Comparison of ENCODE assay signal across 13 cellular contexts in genomic region chr14:22518073-22518472, GRCh38.
DNase-seq lines count a peak whose midpoint lies in the region; ATAC-seq, FAIRE-seq and TF ChIP-seq lines count a peak whose summit lies in the region.
"Had no signal": no experiment of that assay in that cellular context is flagged by ENCODE, and none has a peak within 500 bp of the region (broad histone marks: within the 10 kb centered on the region; RNA-seq: fewer than 3 reads in every experiment).

No MANE protein-coding gene starts in this region.

- no peak overlapping the region for H2AFZ ChIP-seq in GM23338

- H3K4me2 ChIP-seq in GM23338 = no peak overlapping the region; the same call in 1 of the 2 replicates

- peak in 1 of 3 donors; percentile 31 for DNase-seq in CD4-positive, CD25-positive, alpha-beta regulatory T cell
- DNase-seq in GM23338 (ENCODE audit: low spot score) (no peak), NCI-H2029 treated with DMSO at 0.1 percent for 48 hours (lab: John Stamatoyannopoulos, UW) (no peak), RCC 7860 (ENCODE audit: low spot score) (no peak), activated gamma-delta T cell treated with Interleukin-2 at 50 U/mL for 16 hours (no peak), HTR-8/SVneo (ENCODE audit: insufficient read length, low spot score) (no peak)
- no peak for DNase-seq in activated naive CD8-positive, alpha-beta T cell treated with anti-CD3 and anti-CD28 coated beads, Interleukin-2, amount 50 U/mL, for 24 hours
- no peak for DNase-seq in naive thymus-derived CD8-positive, alpha-beta T cell
- DNase-seq: NCI-H146, NCI-H748 treated with DMSO at 0.1 percent for 48 hours, SHP77 treated with DMSO at 0.1 percent for 48 hours, substantia nigra had no signal

- no peaks in the 10 kb centered on the region for H3K79me2 ChIP-seq in GM23338 (replicated peaks; ENCODE audit: insufficient read depth)

- TF ChIP-seq CTCF in GM23338 (conservative IDR thresholded peaks at IDR 0.05; ENCODE audit: low read depth in 2 of 2) = no peak

- H3K27ac Mint-ChIP-seq in CD4-positive, CD25-positive, alpha-beta regulatory T cell = peak overlapping the region; percentile 95 to 100 (median 99)
- H3K27ac Mint-ChIP-seq in GM23338 = no peak overlapping the region
- peak overlapping the region; percentile 99 for H3K27ac Mint-ChIP-seq in activated naive CD8-positive, alpha-beta T cell treated with anti-CD3 and anti-CD28 coated beads, Interleukin-2, amount 50 U/mL, for 24 hours
- H3K27ac Mint-ChIP-seq in naive thymus-derived CD8-positive, alpha-beta T cell = peak overlapping the region; percentile 94 to 99 (median 98)

- H3K4me3 ChIP-seq in CD4-positive, CD25-positive, alpha-beta regulatory T cell (ENCODE audit: low read depth, low read length) = peak overlapping the region; percentile 83
- H3K4me3 ChIP-seq in GM23338 = no peak overlapping the region

- peaks cover 4% of the 10 kb centered on the region for H3K27me3 Mint-ChIP-seq in CD4-positive, CD25-positive, alpha-beta regulatory T cell
- peaks cover 4% of the 10 kb centered on the region for H3K27me3 Mint-ChIP-seq in GM23338 (ENCODE audit: insufficient read depth, low read depth, poor library complexity)
- H3K27me3 Mint-ChIP-seq in activated naive CD8-positive, alpha-beta T cell treated with anti-CD3 and anti-CD28 coated beads, Interleukin-2, amount 50 U/mL, for 24 hours = no peaks in the 10 kb centered on the region
- H3K27me3 Mint-ChIP-seq in naive thymus-derived CD8-positive, alpha-beta T cell = no peaks in the 10 kb centered on the region

- no peak for ATAC-seq in CD4-positive, CD25-positive, alpha-beta regulatory T cell (ENCODE audit: low read depth in 2 of 2)
- ATAC-seq in GM23338 = peak; percentile 72
- no peak for ATAC-seq in activated naive CD8-positive, alpha-beta T cell treated with anti-CD3 and anti-CD28 coated beads, Interleukin-2, amount 50 U/mL, for 24 hours
- ATAC-seq in naive thymus-derived CD8-positive, alpha-beta T cell = peak; percentile 36 to 52

- peak overlapping the region; percentile 99 for H3K27ac ChIP-seq in CD4-positive, CD25-positive, alpha-beta regulatory T cell (ENCODE audit: insufficient read depth, low read length, poor library complexity, severe bottlenecking)
- no peak overlapping the region for H3K27ac ChIP-seq in GM23338 (ENCODE audit: low read depth)
- H3K27ac ChIP-seq: VCaP had no signal

- H3F3A ChIP-seq in GM23338 (replicated peaks; ENCODE audit: low read depth) = no peaks in the 10 kb centered on the region

- POLR2A ChIA-PET in naive thymus-derived CD8-positive, alpha-beta T cell (lab: Charles Lee) = interaction anchor here (0.5 to 34.2 kb wide), 7 partner anchors 11 to 52 kb away, joined by 3 to 760 read pairs (median 25); no protein-coding TSS in a partner anchor

- peak overlapping the region; percentile 88 to 93 (median 90) for H3K4me3 Mint-ChIP-seq in CD4-positive, CD25-positive, alpha-beta regulatory T cell
- no peak overlapping the region for H3K4me3 Mint-ChIP-seq in GM23338
- H3K4me3 Mint-ChIP-seq in activated naive CD8-positive, alpha-beta T cell treated with anti-CD3 and anti-CD28 coated beads, Interleukin-2, amount 50 U/mL, for 24 hours = peak overlapping the region; percentile 86
- peak overlapping the region; percentile 80 to 94 (median 90) for H3K4me3 Mint-ChIP-seq in naive thymus-derived CD8-positive, alpha-beta T cell

- H3K9me3 Mint-ChIP-seq in CD4-positive, CD25-positive, alpha-beta regulatory T cell = no peaks in the 10 kb centered on the region
- H3K9me3 Mint-ChIP-seq in GM23338 = no peaks in the 10 kb centered on the region
- H3K9me3 Mint-ChIP-seq in activated naive CD8-positive, alpha-beta T cell treated with anti-CD3 and anti-CD28 coated beads, Interleukin-2, amount 50 U/mL, for 24 hours = no peaks in the 10 kb centered on the region
- no peaks in the 10 kb centered on the region for H3K9me3 Mint-ChIP-seq in naive thymus-derived CD8-positive, alpha-beta T cell

- H3K9me2 ChIP-seq in GM23338 (ENCODE audit: insufficient read depth) = peaks cover 5% of the 10 kb centered on the region; the same call in 1 of the 2 replicates

- H3K4me1 Mint-ChIP-seq in CD4-positive, CD25-positive, alpha-beta regulatory T cell = peaks cover 28 to 92% (median 62%) of the 10 kb centered on the region in 4 donors
- peaks cover 20% of the 10 kb centered on the region for H3K4me1 Mint-ChIP-seq in GM23338
- H3K4me1 Mint-ChIP-seq in activated naive CD8-positive, alpha-beta T cell treated with anti-CD3 and anti-CD28 coated beads, Interleukin-2, amount 50 U/mL, for 24 hours = peaks cover 92% of the 10 kb centered on the region
- peaks cover 39 to 96% (median 84%) of the 10 kb centered on the region in 4 donors for H3K4me1 Mint-ChIP-seq in naive thymus-derived CD8-positive, alpha-beta T cell

- no peaks in the 10 kb centered on the region for H4K20me1 ChIP-seq in GM23338 (replicated peaks; ENCODE audit: insufficient read depth)

- peaks cover 74% of the 10 kb centered on the region for H3K36me3 ChIP-seq in CD4-positive, CD25-positive, alpha-beta regulatory T cell (ENCODE audit: control insufficient read depth, insufficient read depth, low read length)
- H3K36me3 ChIP-seq in GM23338 (ENCODE audit: insufficient read depth) = no peaks in the 10 kb centered on the region

- peaks cover 96% of the 10 kb centered on the region for H3K4me1 ChIP-seq in CD4-positive, CD25-positive, alpha-beta regulatory T cell (ENCODE audit: control insufficient read depth, insufficient read depth, low read length, poor library complexity, severe bottlenecking)
- H3K4me1 ChIP-seq in GM23338 (ENCODE audit: insufficient read depth) = no peaks in the 10 kb centered on the region

- peaks cover 80% of the 10 kb centered on the region for H3K36me3 Mint-ChIP-seq in CD4-positive, CD25-positive, alpha-beta regulatory T cell
- H3K36me3 Mint-ChIP-seq in GM23338 (ENCODE audit: low read depth) = no peaks in the 10 kb centered on the region
- peaks cover 89% of the 10 kb centered on the region for H3K36me3 Mint-ChIP-seq in activated naive CD8-positive, alpha-beta T cell treated with anti-CD3 and anti-CD28 coated beads, Interleukin-2, amount 50 U/mL, for 24 hours (ENCODE audit: low read depth)
- H3K36me3 Mint-ChIP-seq in naive thymus-derived CD8-positive, alpha-beta T cell = peaks cover 11 to 87% (median 60%) of the 10 kb centered on the region in 3 donors

- H3K27me3 ChIP-seq in CD4-positive, CD25-positive, alpha-beta regulatory T cell (ENCODE audit: control insufficient read depth, insufficient read depth, low read length) = no peaks in the 10 kb centered on the region
- H3K27me3 ChIP-seq in GM23338 (ENCODE audit: insufficient read depth) = no peaks in the 10 kb centered on the region

- H3K9me3 ChIP-seq in CD4-positive, CD25-positive, alpha-beta regulatory T cell (ENCODE audit: control insufficient read depth in 2 of 2, low read length in 2 of 2) = no peaks in the 10 kb centered on the region

- no peak for FAIRE-seq in RCC 7860 (lab: Jason Lieb, UNC)
- no peak for FAIRE-seq in HTR-8/SVneo (lab: Jason Lieb, UNC)

TF ChIP-seq in GM23338, 12 proteins besides CTCF, POLR2A, EP300 and RAD21:
- TF ChIP-seq EZH2 (IDR thresholded peaks at IDR 0.05; ENCODE audit: low read depth, unreplicated experiment) (no peak), ZNF114 (CRISPR knock-in tag; IDR thresholded peaks at IDR 0.05) (no peak), JUNB (IDR thresholded peaks at IDR 0.05; ENCODE audit: unreplicated experiment) (no peak)

Comparison
In these comparisons a context has a peak if more than half of its experiments do, and no peak if none do; other contexts are left out.
1. ATAC-seq: peak in GM23338 (single experiment) and naive thymus-derived CD8-positive, alpha-beta T cell (2 of 2); none in CD4-positive, CD25-positive, alpha-beta regulatory T cell (0 of 2) and activated naive CD8-positive, alpha-beta T cell treated with anti-CD3 and anti-CD28 coated beads, Interleukin-2, amount 50 U/mL, for 24 hours (single experiment).